Comparison of ENCODE assay signal across 7 cellular contexts in the genomic region with DNA sequence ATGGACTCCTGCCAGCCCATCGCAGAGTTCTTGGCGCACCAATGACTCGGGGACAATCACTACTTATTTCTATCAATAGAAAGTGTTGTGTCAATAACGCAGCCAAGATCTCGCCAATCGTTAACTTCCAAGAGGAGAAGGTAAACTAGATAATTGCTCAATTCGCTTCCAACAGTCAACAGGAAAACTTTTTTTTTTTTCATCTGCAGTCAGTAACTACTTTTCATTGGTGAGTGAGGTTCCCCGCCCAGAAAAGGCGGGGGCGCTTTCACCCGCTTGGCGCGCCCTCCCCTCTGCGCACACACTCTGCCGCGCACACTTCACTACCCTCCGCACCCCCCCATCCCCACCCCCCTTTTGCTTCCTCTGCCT. TPM values are rescaled to one million over a fixed set of nuclear protein-coding genes. Genes with fewer than 3 reads are reported as not detected.
A peak's percentile ranks its signal among the peaks of the same experiment; 100 is the strongest.
DNase-seq lines count a peak whose midpoint lies in the region; ATAC-seq and TF ChIP-seq lines count a peak whose summit lies in the region.

Gene FEZF1 (minus strand): TSS at position 147 of the 372 bp plus-strand sequence. CDS start 313 bp downstream, outside the sequence.

- H3K4me3 ChIP-seq in HUES48 (ENCODE audit: low read depth, low read length) (peak within 1 kb of the TSS; percentile 83), gastrocnemius medialis (peak within 1 kb of the TSS; percentile 44 to 64 (median 48))

- peak within 1 kb of the TSS; percentile 53 for H3K27ac ChIP-seq in HUES48 (ENCODE audit: low read depth, low read length)
- no peak within 1 kb of the TSS for H3K27ac ChIP-seq in gastrocnemius medialis

- H3K9ac ChIP-seq in HUES48 (ENCODE audit: low read depth, low read length) = 0 out of 2 replicates have a peak within 1 kb of the TSS, but pooled peaks have one; percentile 15

- peaks cover 52% of the 10 kb centered on the region for H3K4me1 ChIP-seq in HUES48 (ENCODE audit: control insufficient read depth, insufficient read depth, low read length)
- H3K4me1 ChIP-seq in gastrocnemius medialis = peaks cover 18 to 20% of the 10 kb centered on the region in 2 donors

- H3K27me3 ChIP-seq in HUES48 (ENCODE audit: control insufficient read depth, insufficient read depth, low read length) (peaks cover 100% of the 10 kb centered on the region), gastrocnemius medialis (peaks cover 97 to 98% (median 98%) of the 10 kb centered on the region in 3 donors)

- in situ Hi-C loops in gastrocnemius medialis (cut with MboI; ENCODE audit: low sequenced_read_pairs in 4 of 4) = no loop called here

- no peak for ATAC-seq in gastrocnemius medialis
- ATAC-seq in GM21526 (IDR thresholded peaks at IDR 0.05; ENCODE audit: low FRiP score, unreplicated experiment) = no peak

- intact Hi-C loops in gastrocnemius medialis (cut with DNase I; ENCODE audit: low total_unique reads) = loop anchor here (2.0 kb wide), 1 partner anchor 160 kb away; the partner anchor contains the start of gene AASS

- peak; percentile 94 for DNase-seq in NCI-H69 (lab: John Stamatoyannopoulos, UW)
- DNase-seq in globus pallidus (ENCODE audit: low spot score) = peak; percentile 55
- no peak for DNase-seq in gastrocnemius medialis
- no peak for DNase-seq in NOMO-1 treated with dmso at 0.1 percent for 144 hours (lab: John Stamatoyannopoulos, UW; ENCODE audit: unreplicated experiment)
- DNase-seq in anterior cingulate cortex (lab: John Stamatoyannopoulos, UW) = no peak

- H3K36me3 ChIP-seq in HUES48 (ENCODE audit: control insufficient read depth, insufficient read depth, low read length) (no peaks in the 10 kb centered on the region), gastrocnemius medialis (no peaks in the 10 kb centered on the region)

- no peak for TF ChIP-seq POLR2A in gastrocnemius medialis (IDR thresholded peaks at IDR 0.05)

- H3K9me3 ChIP-seq in HUES48 (ENCODE audit: control insufficient read depth, insufficient read depth, low read length) (no peaks in the 10 kb centered on the region), gastrocnemius medialis (no peaks in the 10 kb centered on the region)

- no peak for TF ChIP-seq CTCF in gastrocnemius medialis (IDR thresholded peaks at IDR 0.05 in 4 of 5, conservative IDR thresholded peaks at IDR 0.05 in 1 of 5)

RNA-seq across cellular contexts. Expression of gene FEZF1, which starts in this region (rescaled TPM):
- total RNA-seq in gastrocnemius medialis = not detected

Comparison
In these comparisons a context has a peak if more than half of its experiments do, and no peak if none do; other contexts are left out.
1. DNase-seq: peak in NCI-H69 (single experiment) and globus pallidus (single experiment); none in gastrocnemius medialis (0 of 2), NOMO-1 treated with dmso at 0.1 percent for 144 hours (single experiment) and anterior cingulate cortex (0 of 58).